Comparison of ENCODE assay signal across 8 cellular contexts in genomic region chr1:144413404-144414118, GRCh38. TPM values are rescaled to one million over a fixed set of nuclear protein-coding genes. Genes with fewer than 3 reads are reported as not detected.
DNase-seq lines count a peak whose midpoint lies in the region; ATAC-seq, FAIRE-seq and TF ChIP-seq lines count a peak whose summit lies in the region.
"Not testable (repeated sequence)": the region's sequence is repeated elsewhere in the genome, so short reads cannot be mapped to it uniquely, and the experiment has no call there.

No MANE protein-coding gene starts in this region.

- H3K9me3 ChIP-seq in ES-I3 (ENCODE audit: control insufficient read depth, insufficient read depth, low read length); T-helper 17 cell (ENCODE audit: control insufficient read depth, low read length, poor library complexity, severe bottlenecking); endothelial cell of umbilical vein (replicated peaks; ENCODE audit: control insufficient read depth, insufficient read depth, low read length); tibial artery: not testable (repeated sequence)

- not testable (repeated sequence) for H3K9me1 ChIP-seq in endothelial cell of umbilical vein (replicated peaks; ENCODE audit: control insufficient read depth, extremely low read depth, insufficient read depth, low read length)

- peak overlapping the region; percentile 99 for H3K27ac Mint-ChIP-seq in T-helper 17 cell
- H3K27ac Mint-ChIP-seq in activated naive CD8-positive, alpha-beta T cell treated with anti-CD3 and anti-CD28 coated beads, Interleukin-2, amount 50 U/mL, for 24 hours = peak overlapping the region; percentile 98
- H3K27ac Mint-ChIP-seq in immature natural killer cell = peak overlapping the region; percentile 96 to 98 (median 97)
- peak overlapping the region; percentile 96 for H3K27ac Mint-ChIP-seq in osteocyte (ENCODE audit: unreplicated experiment)

- not testable (repeated sequence) for H3K79me2 ChIP-seq in endothelial cell of umbilical vein (ENCODE audit: control insufficient read depth, insufficient read depth, low read length)

- TF ChIP-seq POLR2A in endothelial cell of umbilical vein (IDR thresholded peaks at IDR 0.05; ENCODE audit: low read depth, low read length) = not testable (repeated sequence)

- CTCF ChIA-PET in endothelial cell of umbilical vein (lab: Charles Lee) = not testable (repeated sequence)

- DNase-seq in T-helper 17 cell; activated naive CD8-positive, alpha-beta T cell treated with anti-CD3 and anti-CD28 coated beads, Interleukin-2, amount 50 U/mL, for 24 hours; endothelial cell of umbilical vein (ENCODE audit: low read depth, low spot score); osteocyte (ENCODE audit: extremely low spot score, unreplicated experiment); tibial artery: not testable (repeated sequence)
- DNase-seq in immature natural killer cell = peak in 1 of 3 donors; percentile 11

- intact Hi-C loops in endothelial cell of umbilical vein (cut with micrococcal nuclease); tibial artery (cut with DNase I; ENCODE audit: low total_unique reads): not testable (repeated sequence)

- not testable (repeated sequence) for H3K27me3 Mint-ChIP-seq in T-helper 17 cell; activated naive CD8-positive, alpha-beta T cell treated with anti-CD3 and anti-CD28 coated beads, Interleukin-2, amount 50 U/mL, for 24 hours; osteocyte (ENCODE audit: unreplicated experiment)
- peaks cover 8 to 14% (median 13%) of the 10 kb centered on the region in 3 donors for H3K27me3 Mint-ChIP-seq in immature natural killer cell (ENCODE audit: low read depth in 3 of 3)

- H3K4me3 ChIP-seq in endothelial cell of umbilical vein (replicated peaks in 1 of 3; ENCODE audit: insufficient read depth in 1 of 3, low read depth in 1 of 3, low read length in 3 of 3) (peak overlapping the region in 2 of 3 experiments; percentile 19 to 28), tibial artery (peak overlapping the region; percentile 54 to 59)

- not testable (repeated sequence) for H3K36me3 ChIP-seq in ES-I3 (ENCODE audit: insufficient read depth, low read length); endothelial cell of umbilical vein (ENCODE audit: control insufficient read depth in 2 of 2, extremely low read depth in 1 of 2, insufficient read depth in 2 of 2, low read length in 2 of 2); tibial artery

- dilution Hi-C loops in endothelial cell of umbilical vein (cut with MboI; ENCODE audit: extremely low pct_ligation_motif_present, low sequenced_read_pairs) = not testable (repeated sequence)

- peak overlapping the region; percentile 96 for H3K4me3 Mint-ChIP-seq in T-helper 17 cell
- H3K4me3 Mint-ChIP-seq in activated naive CD8-positive, alpha-beta T cell treated with anti-CD3 and anti-CD28 coated beads, Interleukin-2, amount 50 U/mL, for 24 hours = peak overlapping the region; percentile 87
- H3K4me3 Mint-ChIP-seq in immature natural killer cell = peak overlapping the region; percentile 91 to 94 (median 92)
- peak overlapping the region; percentile 84 for H3K4me3 Mint-ChIP-seq in osteocyte (ENCODE audit: unreplicated experiment)

- POLR2A ChIA-PET in endothelial cell of umbilical vein (lab: Charles Lee) = not testable (repeated sequence)

- ATAC-seq in HG03354 (IDR thresholded peaks at IDR 0.05; ENCODE audit: poor library complexity, severe bottlenecking, unreplicated experiment) = peak; percentile 10
- ATAC-seq in T-helper 17 cell = peak; percentile 12
- not testable (repeated sequence) for ATAC-seq in activated naive CD8-positive, alpha-beta T cell treated with anti-CD3 and anti-CD28 coated beads, Interleukin-2, amount 50 U/mL, for 24 hours

- not testable (repeated sequence) for H3K27me3 ChIP-seq in endothelial cell of umbilical vein (ENCODE audit: control insufficient read depth in 2 of 2, insufficient read depth in 2 of 2, low read length in 2 of 2); tibial artery

- H3K4me1 Mint-ChIP-seq in T-helper 17 cell; immature natural killer cell; osteocyte (ENCODE audit: unreplicated experiment): not testable (repeated sequence)
- peaks cover 12% of the 10 kb centered on the region for H3K4me1 Mint-ChIP-seq in activated naive CD8-positive, alpha-beta T cell treated with anti-CD3 and anti-CD28 coated beads, Interleukin-2, amount 50 U/mL, for 24 hours

- peak overlapping the region; percentile 43; the same call in 1 of the 2 replicates for H3K9ac ChIP-seq in ES-I3 (ENCODE audit: low read depth, low read length)
- not testable (repeated sequence) for H3K9ac ChIP-seq in endothelial cell of umbilical vein (replicated peaks; ENCODE audit: extremely low read depth, insufficient read depth, low read length)

- not testable (repeated sequence) for H3K4me2 ChIP-seq in endothelial cell of umbilical vein (ENCODE audit: insufficient read depth, low read length)

- not testable (repeated sequence) for H3K9me3 Mint-ChIP-seq in activated naive CD8-positive, alpha-beta T cell treated with anti-CD3 and anti-CD28 coated beads, Interleukin-2, amount 50 U/mL, for 24 hours; immature natural killer cell; osteocyte (ENCODE audit: unreplicated experiment)

- not testable (repeated sequence) for H3K27ac ChIP-seq in endothelial cell of umbilical vein (ENCODE audit: insufficient read depth, low read depth, low read length)
- peak overlapping the region in 1 of 2 donors; percentile 82 for H3K27ac ChIP-seq in tibial artery

- not testable (repeated sequence) for H3K36me3 Mint-ChIP-seq in T-helper 17 cell (ENCODE audit: low read depth); activated naive CD8-positive, alpha-beta T cell treated with anti-CD3 and anti-CD28 coated beads, Interleukin-2, amount 50 U/mL, for 24 hours (ENCODE audit: low read depth); immature natural killer cell; osteocyte (ENCODE audit: unreplicated experiment)

- TF ChIP-seq CTCF in endothelial cell of umbilical vein (IDR thresholded peaks at IDR 0.05; ENCODE audit: extremely low read depth in 1 of 2, insufficient read depth in 1 of 2, low read depth in 1 of 2, low read length in 2 of 2); osteocyte (IDR thresholded peaks at IDR 0.05); tibial artery (IDR thresholded peaks at IDR 0.05): not testable (repeated sequence)

- not testable (repeated sequence) for BruUV-seq in endothelial cell of umbilical vein (replicated peaks; lab: Mats Ljungman, UMichigan)

- not testable (repeated sequence) for H4K20me1 ChIP-seq in endothelial cell of umbilical vein (replicated peaks; ENCODE audit: control insufficient read depth, extremely low read depth, insufficient read depth, low read length)

- FAIRE-seq in endothelial cell of umbilical vein (lab: Jason Lieb, UNC) = not testable (repeated sequence)

- not testable (repeated sequence) for H3K4me1 ChIP-seq in ES-I3 (ENCODE audit: insufficient read depth, low read length); endothelial cell of umbilical vein (ENCODE audit: control insufficient read depth, extremely low read depth, insufficient read depth, low read length); tibial artery

- H2AFZ ChIP-seq in endothelial cell of umbilical vein (ENCODE audit: low read depth, low read length) = not testable (repeated sequence)

RNA-seq across cellular contexts. Expression of gene PPIAL4E, which starts 40.1 kb away (rescaled TPM):
- total RNA-seq in T-helper 17 cell (under 1 TPM in 1 of 2 donors, not detected in 1; 0.87 TPM), endothelial cell of umbilical vein (not detected in 2 replicates), osteocyte (not detected in 2 replicates)
- polyA plus RNA-seq in endothelial cell of umbilical vein (not detected in 2 replicates), immature natural killer cell (not detected)
- not detected in 2 replicates for polyA plus RNA-seq in endothelial cell of umbilical vein (2011; cell fraction: cytosol; rRNA removed)
- not detected in 2 replicates for polyA plus RNA-seq in endothelial cell of umbilical vein (2011; cell fraction: nucleus; rRNA removed)
- not detected in 2 replicates for polyA plus RNA-seq in endothelial cell of umbilical vein (2012)
- not detected in 2 replicates for polyA minus RNA-seq in endothelial cell of umbilical vein
- not detected for polyA minus RNA-seq in endothelial cell of umbilical vein (2011; cell fraction: cytosol; rRNA and poly(A)+ RNA removed)
- not detected in 2 replicates for polyA minus RNA-seq in endothelial cell of umbilical vein (2011; cell fraction: nucleus; rRNA and poly(A)+ RNA removed)

RNA-seq across cellular contexts. Expression of gene NBPF15, which starts 47.9 kb away (rescaled TPM):
- total RNA-seq in T-helper 17 cell (100 to 1,000 TPM in 1 of 2 donors, 10 to 100 TPM in 1; 98.8 to 125 TPM), endothelial cell of umbilical vein (66.5 and 66.8 TPM in 2 replicates), osteocyte (70.1 and 72.0 TPM in 2 replicates)
- polyA plus RNA-seq in endothelial cell of umbilical vein (32.9 and 35.5 TPM in 2 replicates), immature natural killer cell (1 to 10 TPM; 4.9 to 5.7 (median 5.0) TPM)
- 16.0 and 19.6 TPM in 2 replicates for polyA plus RNA-seq in endothelial cell of umbilical vein (2011; cell fraction: cytosol; rRNA removed)
- 189 and 241 TPM in 2 replicates for polyA plus RNA-seq in endothelial cell of umbilical vein (2011; cell fraction: nucleus; rRNA removed)
- polyA plus RNA-seq in endothelial cell of umbilical vein (2012) = 34.4 and 35.8 TPM in 2 replicates
- polyA minus RNA-seq in endothelial cell of umbilical vein = 70.1 and 78.5 TPM in 2 replicates
- 16.5 TPM for polyA minus RNA-seq in endothelial cell of umbilical vein (2011; cell fraction: cytosol; rRNA and poly(A)+ RNA removed)
- polyA minus RNA-seq in endothelial cell of umbilical vein (2011; cell fraction: nucleus; rRNA and poly(A)+ RNA removed) = 80.2 and 104 TPM in 2 replicates
